11 cellular contexts compared by ENCODE assay signal in the genomic region with DNA sequence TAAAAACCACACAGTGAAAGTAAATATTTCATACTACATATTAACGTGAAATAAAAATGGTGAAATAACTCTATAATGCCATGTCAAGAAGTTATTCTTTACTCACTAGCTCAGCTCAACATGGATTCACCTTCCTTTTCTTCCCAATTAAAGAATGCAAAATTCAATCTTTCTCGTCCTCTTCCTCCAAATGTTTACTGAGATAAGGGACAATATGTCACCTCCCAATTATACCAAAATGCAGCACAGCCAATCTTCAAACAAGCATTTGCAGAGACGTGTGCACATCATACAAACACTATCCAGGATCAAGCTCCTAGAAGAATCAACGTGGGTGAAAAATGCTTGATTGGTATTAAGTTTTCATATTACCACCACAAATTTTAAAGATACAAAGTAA. TPM values are rescaled to one million over a fixed set of nuclear protein-coding genes. Genes with fewer than 3 reads are reported as not detected.
DNase-seq lines count a peak whose midpoint lies in the region; ATAC-seq, FAIRE-seq and TF ChIP-seq lines count a peak whose summit lies in the region.
"Had no signal": no experiment of that assay in that cellular context is flagged by ENCODE, and none has a peak within 500 bp of the region (broad histone marks: within the 10 kb centered on the region; RNA-seq: fewer than 3 reads in every experiment).

No MANE protein-coding gene starts in this region.

- H3K9me3 ChIP-seq in vagina = no peaks in the 10 kb centered on the region
- no peaks in the 10 kb centered on the region for H3K9me3 ChIP-seq in pancreas

- TF ChIP-seq POLR2A in vagina (IDR thresholded peaks at IDR 0.05) (no peak), lower leg skin (IDR thresholded peaks at IDR 0.05) (no peak)

- peaks cover 99% of the 10 kb centered on the region for H3K4me1 Mint-ChIP-seq in stimulated activated naive CD8-positive, alpha-beta T cell treated with anti-CD3 and anti-CD28 coated beads, Interleukin-15, Interleukin-2, amounts not matched to agents 100 ng/mL and 50 ng/mL, for 24 hours (ENCODE audit: low read depth)
- peaks cover 89% of the 10 kb centered on the region for H3K4me1 Mint-ChIP-seq in activated naive CD8-positive, alpha-beta T cell (ENCODE audit: low read depth)
- peaks cover 43% of the 10 kb centered on the region for H3K4me1 Mint-ChIP-seq in memory B cell

- no peak for FAIRE-seq in pancreas (lab: Jason Lieb, UNC)

- TF ChIP-seq CTCF in vagina (IDR thresholded peaks at IDR 0.05) (no peak), pancreas (IDR thresholded peaks at IDR 0.05) (no peak), lower leg skin (IDR thresholded peaks at IDR 0.05) (no peak)

- intact Hi-C loops in vagina (cut with DNase I) (no loop called here), pancreas (cut with DNase I) (no loop called here), lower leg skin (cut with DNase I; ENCODE audit: low total_unique reads) (no loop called here)

- no peaks in the 10 kb centered on the region for H3K9me3 Mint-ChIP-seq in stimulated activated naive CD8-positive, alpha-beta T cell treated with anti-CD3 and anti-CD28 coated beads, Interleukin-15, Interleukin-2, amounts not matched to agents 100 ng/mL and 50 ng/mL, for 24 hours
- no peaks in the 10 kb centered on the region for H3K9me3 Mint-ChIP-seq in activated naive CD8-positive, alpha-beta T cell (ENCODE audit: low read depth)
- no peaks in the 10 kb centered on the region for H3K9me3 Mint-ChIP-seq in memory B cell

- H3K27ac Mint-ChIP-seq in stimulated activated naive CD8-positive, alpha-beta T cell treated with anti-CD3 and anti-CD28 coated beads, Interleukin-15, Interleukin-2, amounts not matched to agents 100 ng/mL and 50 ng/mL, for 24 hours = peak overlapping the region; percentile 95
- H3K27ac Mint-ChIP-seq in activated naive CD8-positive, alpha-beta T cell = peak overlapping the region; percentile 92
- peak overlapping the region; percentile 74 for H3K27ac Mint-ChIP-seq in memory B cell

- H3K4me3 Mint-ChIP-seq in stimulated activated naive CD8-positive, alpha-beta T cell treated with anti-CD3 and anti-CD28 coated beads, Interleukin-15, Interleukin-2, amounts not matched to agents 100 ng/mL and 50 ng/mL, for 24 hours = peak overlapping the region; percentile 67
- peak overlapping the region; percentile 100 for H3K4me3 Mint-ChIP-seq in activated naive CD8-positive, alpha-beta T cell
- H3K4me3 Mint-ChIP-seq in memory B cell = peak overlapping the region; percentile 77

- H3K4me3 ChIP-seq in vagina = no peak overlapping the region
- H3K4me3 ChIP-seq in pancreas = no peak overlapping the region
- H3K4me3 ChIP-seq in lower leg skin (ENCODE audit: low read depth, poor library complexity, severe bottlenecking) = no peak overlapping the region
- H3K4me3 ChIP-seq: lung had no signal

- H3K27me3 Mint-ChIP-seq in stimulated activated naive CD8-positive, alpha-beta T cell treated with anti-CD3 and anti-CD28 coated beads, Interleukin-15, Interleukin-2, amounts not matched to agents 100 ng/mL and 50 ng/mL, for 24 hours = no peaks in the 10 kb centered on the region
- H3K27me3 Mint-ChIP-seq in activated naive CD8-positive, alpha-beta T cell = no peaks in the 10 kb centered on the region
- no peaks in the 10 kb centered on the region for H3K27me3 Mint-ChIP-seq in memory B cell

- H3K27ac ChIP-seq in vagina = peak overlapping the region; percentile 37
- H3K27ac ChIP-seq in pancreas = peak overlapping the region in 2 of 4 donors; percentile 66 to 91

- 16 to 23% methylated on average over 4 of the region's 4 CpGs for WGBS in pancreas, 2 donors
- 56 to 65% methylated on average over 4 of the region's 4 CpGs for WGBS in lower leg skin, 2 donors

- DNase-seq in stimulated activated naive CD8-positive, alpha-beta T cell treated with anti-CD3 and anti-CD28 coated beads, Interleukin-15, Interleukin-2, amounts not matched to agents 100 U/mL and 50 U/mL, for 24 hours = no peak
- DNase-seq in memory B cell (ENCODE audit: low spot score in 2 of 2) = no peak
- no peak for DNase-seq in vagina (ENCODE audit: extremely low spot score in 2 of 2)
- DNase-seq in pancreas = no peak
- DNase-seq in NCI-H146 (lab: John Stamatoyannopoulos, UW) = no peak
- no peak for DNase-seq in lower leg skin (ENCODE audit: low spot score in 2 of 2)
- DNase-seq: DMS153, NCI-H2081 had no signal

- no peaks in the 10 kb centered on the region for H3K27me3 ChIP-seq in vagina
- H3K27me3 ChIP-seq in pancreas = no peaks in the 10 kb centered on the region

- H3K4me1 ChIP-seq in vagina (peaks cover 95% of the 10 kb centered on the region), pancreas (peaks cover 59 to 97% (median 92%) of the 10 kb centered on the region in 3 donors)

- H3K36me3 Mint-ChIP-seq in stimulated activated naive CD8-positive, alpha-beta T cell treated with anti-CD3 and anti-CD28 coated beads, Interleukin-15, Interleukin-2, amounts not matched to agents 100 ng/mL and 50 ng/mL, for 24 hours (ENCODE audit: low read depth) = peaks cover 50% of the 10 kb centered on the region
- H3K36me3 Mint-ChIP-seq in activated naive CD8-positive, alpha-beta T cell = peaks cover 11% of the 10 kb centered on the region
- peaks cover 6% of the 10 kb centered on the region for H3K36me3 Mint-ChIP-seq in memory B cell

- H3K36me3 ChIP-seq in vagina (no peaks in the 10 kb centered on the region), pancreas (no peaks in the 10 kb centered on the region)

- no peak for ATAC-seq in stimulated activated naive CD8-positive, alpha-beta T cell treated with anti-CD3 and anti-CD28 coated beads, Interleukin-15, Interleukin-2, amounts not matched to agents 100 U/mL and 50 U/mL, for 24 hours
- ATAC-seq in memory B cell (ENCODE audit: low read depth) (no peak), pancreas (no peak)

RNA-seq across cellular contexts. Expression of a gene that starts 7.3 kb away (rescaled TPM):
- 112 TPM for total RNA-seq in vagina
- total RNA-seq in pancreas = 100 to 1,000 TPM in 2 of 6 donors, 10 to 100 TPM in 4; 58.1 to 137 (median 90.8) TPM
- polyA plus RNA-seq in pancreas = 10 to 100 TPM; 37.7 to 42.1 TPM
- total RNA-seq in lower leg skin = 10 to 100 TPM; 40.9 to 92.8 (median 67.3) TPM
